In genomic region chrX:13552892-13553291, GRCh38 we compare ENCODE assay signal across 39 cellular contexts. TPM values are rescaled to one million over a fixed set of nuclear protein-coding genes. Genes with fewer than 3 reads are reported as not detected.
"Had no signal": no experiment of that assay in that cellular context is flagged by ENCODE, and none has a peak within 500 bp of the region (broad histone marks: within the 10 kb centered on the region; RNA-seq: fewer than 3 reads in every experiment).

No MANE protein-coding gene starts in this region.

- H3K9me3 ChIP-seq: MG63 had no signal

- H3K4me2 ChIP-seq: KMS-11 had no signal

- H3K27ac ChIP-seq: KMS-11 had no signal

- H3K27me3 ChIP-seq: MG63 had no signal

- DNase-seq: Karpas-422, Kasumi-1, MG63, MM.1S, MV-4-11, NCI-H1048, NCI-H1092, NCI-H1092 treated with DMSO at 0.1 percent for 48 hours, NCI-H1105, NCI-H1105 treated with DMSO at 0.1 percent for 48 hours, NCI-H1417, NCI-H1417 treated with DMSO at 0.1 percent for 48 hours, NCI-H1436, NCI-H1436 treated with DMSO at 0.1 percent for 48 hours, NCI-H146, NCI-H1694, NCI-H1694 treated with DMSO at 0.1 percent for 48 hours, NCI-H187, NCI-H187 treated with DMSO at 0.1 percent for 48 hours, NCI-H1930, NCI-H2029, NCI-H2029 treated with DMSO at 0.1 percent for 48 hours, NCI-H2081, NCI-H2081 treated with DMSO at 0.1 percent for 48 hours, NCI-H2107, NCI-H2171, NCI-H2171 treated with DMSO at 0.1 percent for 48 hours, NCI-H2227 treated with DMSO at 0.1 percent for 48 hours, NCI-H226, NCI-H345, NCI-H446, NCI-H446 treated with DMSO at 0.1 percent for 48 hours, NCI-H510A, NCI-H510A treated with DMSO at 0.1 percent for 48 hours had no signal

- H3K4me3 ChIP-seq: MG63 had no signal

- H3K36me3 ChIP-seq: MG63 had no signal

- H3K9ac ChIP-seq: KMS-11 had no signal

RNA-seq across cellular contexts. Expression of gene EGFL6, which starts 16.5 kb away (rescaled TPM):
- total RNA-seq: LHCN-M2, M059J, MCF 10A, NCI-H460 had no signal
